In genomic region chr14:61297581-61297980, GRCh38 we compare ENCODE assay signal across 17 cellular contexts. TPM values are rescaled to one million over a fixed set of nuclear protein-coding genes. Genes with fewer than 3 reads are reported as not detected.
A peak's percentile ranks its signal among the peaks of the same experiment; 100 is the strongest.
DNase-seq lines count a peak whose midpoint lies in the region; ATAC-seq, FAIRE-seq and TF ChIP-seq lines count a peak whose summit lies in the region.
"Had no signal": no experiment of that assay in that cellular context is flagged by ENCODE, and none has a peak within 500 bp of the region (broad histone marks: within the 10 kb centered on the region; RNA-seq: fewer than 3 reads in every experiment).

No MANE protein-coding gene starts in this region.

- H3K36me3 Mint-ChIP-seq in activated naive CD4-positive, alpha-beta T cell treated with anti-CD3 and anti-CD28 coated beads for 36 hours (ENCODE audit: low read depth) = no peaks in the 10 kb centered on the region
- peaks cover 13% of the 10 kb centered on the region for H3K36me3 Mint-ChIP-seq in activated naive CD8-positive, alpha-beta T cell treated with anti-CD3 and anti-CD28 coated beads for 36 hours
- H3K36me3 Mint-ChIP-seq in naive thymus-derived CD8-positive, alpha-beta T cell = peaks cover 4 to 12% (median 5%) of the 10 kb centered on the region in 3 donors

- ATAC-seq in naive thymus-derived CD8-positive, alpha-beta T cell = no peak

- POLR2A ChIA-PET in naive thymus-derived CD8-positive, alpha-beta T cell (lab: Charles Lee) = interaction anchor here (0.6 to 1.1 kb wide), 4 partner anchors 17 to 432 kb away, joined by 3 read pairs; partner anchors contain the start of gene TMEM30B

- DNase-seq in activated naive CD4-positive, alpha-beta T cell treated with anti-CD3 and anti-CD28 coated beads for 36 hours = no peak
- DNase-seq in activated naive CD4-positive, alpha-beta T cell treated with anti-CD3 and anti-CD28 coated beads, Interleukin-2, amount 50 U/mL, for 16 hours = no peak
- DNase-seq in HTR-8/SVneo (ENCODE audit: insufficient read length, low spot score) = no peak
- DNase-seq in activated naive CD8-positive, alpha-beta T cell treated with anti-CD3 and anti-CD28 coated beads for 36 hours = no peak
- no peak for DNase-seq in naive thymus-derived CD8-positive, alpha-beta T cell
- no peak for DNase-seq in tibial artery
- DNase-seq in GM12892 (ENCODE audit: insufficient read length) = no peak
- no peak for DNase-seq in NCI-H1048 (lab: John Stamatoyannopoulos, UW)
- DNase-seq: KG1, NCI-H1930, NCI-H226, SHP77 treated with DMSO at 0.1 percent for 48 hours had no signal

- H3K9me3 ChIP-seq in tibial artery = peaks cover 0 to 3% (median 0%) of the 10 kb centered on the region in 3 donors
- H3K9me3 ChIP-seq: A549, SK-N-SH had no signal

- H3K27me3 ChIP-seq in tibial artery = no peaks in the 10 kb centered on the region

- TF ChIP-seq CTCF in tibial artery (IDR thresholded peaks at IDR 0.05) = no peak

- no peaks in the 10 kb centered on the region for H3K36me3 ChIP-seq in tibial artery

- TF ChIP-seq POLR2A in GM12892 (IDR thresholded peaks at IDR 0.05; ENCODE audit: low read depth, low read length) = no peak

- H3K4me3 Mint-ChIP-seq in activated naive CD4-positive, alpha-beta T cell treated with anti-CD3 and anti-CD28 coated beads for 36 hours = no peak overlapping the region
- H3K4me3 Mint-ChIP-seq in activated naive CD8-positive, alpha-beta T cell treated with anti-CD3 and anti-CD28 coated beads for 36 hours = no peak overlapping the region
- H3K4me3 Mint-ChIP-seq in naive thymus-derived CD8-positive, alpha-beta T cell = peak overlapping the region in 3 of 10 donors; percentile 7 to 24 (median 13)

- H3K27ac Mint-ChIP-seq in activated naive CD4-positive, alpha-beta T cell treated with anti-CD3 and anti-CD28 coated beads for 36 hours = peak overlapping the region; percentile 22
- peak overlapping the region; percentile 57 for H3K27ac Mint-ChIP-seq in activated naive CD8-positive, alpha-beta T cell treated with anti-CD3 and anti-CD28 coated beads for 36 hours
- peak overlapping the region; percentile 60 to 94 (median 74) for H3K27ac Mint-ChIP-seq in naive thymus-derived CD8-positive, alpha-beta T cell

- intact Hi-C loops in activated naive CD4-positive, alpha-beta T cell treated with anti-CD3 and anti-CD28 coated beads for 36 hours (cut with micrococcal nuclease) = loop anchor here (1.0 to 5.0 kb wide), 7 partner anchors 24 to 540 kb away; partner anchors contain the start of genes PRKCH and SNAPC1
- intact Hi-C loops in tibial artery (cut with DNase I; ENCODE audit: low total_unique reads) = no loop called here

- FAIRE-seq in HTR-8/SVneo (lab: Jason Lieb, UNC) (peak; percentile 97), GM12892 (lab: Jason Lieb, UNC) (no peak)

- H3K27me3 Mint-ChIP-seq in activated naive CD4-positive, alpha-beta T cell treated with anti-CD3 and anti-CD28 coated beads for 36 hours (ENCODE audit: low read depth) = no peaks in the 10 kb centered on the region
- no peaks in the 10 kb centered on the region for H3K27me3 Mint-ChIP-seq in activated naive CD8-positive, alpha-beta T cell treated with anti-CD3 and anti-CD28 coated beads for 36 hours
- no peaks in the 10 kb centered on the region for H3K27me3 Mint-ChIP-seq in naive thymus-derived CD8-positive, alpha-beta T cell

- H3K9me3 Mint-ChIP-seq in activated naive CD4-positive, alpha-beta T cell treated with anti-CD3 and anti-CD28 coated beads for 36 hours = no peaks in the 10 kb centered on the region
- H3K9me3 Mint-ChIP-seq in activated naive CD8-positive, alpha-beta T cell treated with anti-CD3 and anti-CD28 coated beads for 36 hours = peaks cover 2% of the 10 kb centered on the region
- peaks cover 0 to 17% (median 0%) of the 10 kb centered on the region in 9 donors for H3K9me3 Mint-ChIP-seq in naive thymus-derived CD8-positive, alpha-beta T cell

- H3K4me1 Mint-ChIP-seq in activated naive CD4-positive, alpha-beta T cell treated with anti-CD3 and anti-CD28 coated beads for 36 hours (ENCODE audit: low read depth) = peaks cover 51% of the 10 kb centered on the region
- peaks cover 50% of the 10 kb centered on the region for H3K4me1 Mint-ChIP-seq in activated naive CD8-positive, alpha-beta T cell treated with anti-CD3 and anti-CD28 coated beads for 36 hours
- H3K4me1 Mint-ChIP-seq in naive thymus-derived CD8-positive, alpha-beta T cell = peaks cover 34 to 58% (median 52%) of the 10 kb centered on the region in 4 donors

- H3K4me3 ChIP-seq in tibial artery = no peak overlapping the region
- H3K4me3 ChIP-seq: A549 had no signal

- no peak overlapping the region for H3K27ac ChIP-seq in tibial artery

- peaks cover 0 to 5% (median 0%) of the 10 kb centered on the region in 4 donors for H3K4me1 ChIP-seq in tibial artery

- CTCF ChIA-PET in activated naive CD4-positive, alpha-beta T cell treated with anti-CD3 and anti-CD28 coated beads for 36 hours (lab: Charles Lee) = interaction anchor here (1.1 to 2.8 kb wide), 8 partner anchors 22 to 540 kb away, joined by 3 to 10 read pairs (median 4); no protein-coding TSS in a partner anchor

RNA-seq across cellular contexts. Expression of gene TMEM30B, which starts 16.4 kb away (rescaled TPM):
- 1 to 10 TPM; 2.8 to 3.0 TPM for total RNA-seq in activated naive CD4-positive, alpha-beta T cell treated with anti-CD3 and anti-CD28 coated beads for 36 hours
- total RNA-seq in activated naive CD8-positive, alpha-beta T cell treated with anti-CD3 and anti-CD28 coated beads for 36 hours = 1 to 10 TPM; 1.8 to 2.0 TPM
- total RNA-seq in naive thymus-derived CD8-positive, alpha-beta T cell = 1 to 10 TPM; 3.5 to 4.1 TPM
- 1 to 10 TPM; 4.2 to 7.8 (median 6.4) TPM for polyA plus RNA-seq in naive thymus-derived CD8-positive, alpha-beta T cell
- polyA plus RNA-seq in GM12892 (2012; ENCODE audit: missing spikeins) = not detected
- total RNA-seq: G401, M059J, RPMI7951 had no signal

RNA-seq across cellular contexts. Expression of gene PRKCH, which starts 23.8 kb away (rescaled TPM):
- total RNA-seq in activated naive CD4-positive, alpha-beta T cell treated with anti-CD3 and anti-CD28 coated beads for 36 hours = 100 to 1,000 TPM; 149 to 158 TPM
- total RNA-seq in activated naive CD8-positive, alpha-beta T cell treated with anti-CD3 and anti-CD28 coated beads for 36 hours = 100 to 1,000 TPM; 176 to 177 TPM
- 100 to 1,000 TPM; 284 to 306 TPM for total RNA-seq in naive thymus-derived CD8-positive, alpha-beta T cell
- polyA plus RNA-seq in naive thymus-derived CD8-positive, alpha-beta T cell = 100 to 1,000 TPM; 184 to 264 (median 209) TPM
- 9.2 TPM for polyA plus RNA-seq in GM12892 (2012; ENCODE audit: missing spikeins)
- total RNA-seq: G401 had no signal

Comparison
In these comparisons a context has a peak if more than half of its experiments do, and no peak if none do; other contexts are left out.
1. H3K27ac Mint-ChIP-seq: peak in every context shown above with its lines; median percentile 74 in naive thymus-derived CD8-positive, alpha-beta T cell; 57 in activated naive CD8-positive, alpha-beta T cell treated with anti-CD3 and anti-CD28 coated beads for 36 hours; 22 in activated naive CD4-positive, alpha-beta T cell treated with anti-CD3 and anti-CD28 coated beads for 36 hours.